ENCODE assay signal across 8 cellular contexts in the genomic region with DNA sequence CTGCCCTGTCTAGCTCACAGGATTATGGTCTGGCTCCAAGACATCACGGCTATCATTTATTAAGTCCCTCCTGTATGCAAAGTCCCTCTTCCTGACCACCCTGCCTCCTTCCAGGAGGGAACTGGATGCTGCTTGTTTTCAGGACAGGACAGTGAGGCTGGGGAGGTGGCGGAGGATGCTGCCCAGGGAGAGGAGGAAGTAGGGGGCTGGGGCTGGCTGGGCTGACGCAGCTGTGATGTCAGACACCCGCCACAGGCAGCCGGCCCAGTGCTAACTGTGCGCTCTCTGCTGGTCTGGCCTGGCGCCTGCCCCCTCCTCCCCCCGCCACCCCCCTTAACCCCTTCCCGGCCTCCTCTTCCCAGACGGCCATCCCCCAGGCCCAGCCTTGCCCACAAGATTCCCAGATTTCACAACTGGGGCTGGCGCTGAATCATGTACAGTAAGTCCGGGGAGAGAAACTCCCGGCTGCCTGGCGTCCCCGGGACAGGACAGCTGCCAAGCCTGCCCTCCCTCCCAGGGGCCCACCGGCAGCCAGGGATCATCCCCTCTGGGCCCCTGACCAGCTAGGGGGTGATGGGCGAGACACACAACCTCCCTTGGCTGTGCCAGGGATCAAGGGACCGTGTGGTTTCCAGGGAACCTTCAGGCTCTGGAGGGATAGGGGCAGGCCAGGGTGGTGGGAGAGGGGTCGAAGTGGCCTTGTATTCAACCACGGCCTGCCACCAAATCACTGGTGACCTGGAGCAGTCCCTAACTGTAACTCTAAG.
DNase-seq lines count a peak whose midpoint lies in the region; ATAC-seq and TF ChIP-seq lines count a peak whose summit lies in the region.

No MANE protein-coding gene starts in this region.

- DNase-seq in HT1080 (ENCODE audit: low read depth) (peak; percentile 94), WTC11 (ENCODE audit: low spot score) (peak; percentile 45), cardiac septum (ENCODE audit: low spot score) (peak; percentile 97), SIG-M5 treated with dmso at 0.1 percent for 504 hours (lab: John Stamatoyannopoulos, UW; ENCODE audit: unreplicated experiment) (no peak)
- no peak for DNase-seq in activated CD4-positive, alpha-beta T cell treated with anti-CD3 and anti-CD28 coated beads, Interleukin-2, amount 50 U/mL, for 1 hour

- no peak overlapping the region for H3K4me3 Mint-ChIP-seq in WTC11

- no peaks in the 10 kb centered on the region for H3K9me3 Mint-ChIP-seq in WTC11

- TF ChIP-seq CTCF in WTC11 (IDR thresholded peaks at IDR 0.05) (no peak), parathyroid adenoma (IDR thresholded peaks at IDR 0.05) (no peak)

- peak overlapping the region; percentile 35 for H2AFZ ChIP-seq in parathyroid adenoma

- no peaks in the 10 kb centered on the region for H3K27me3 ChIP-seq in parathyroid adenoma (ENCODE audit: control insufficient read depth, insufficient read depth, low read length)

- H3K36me3 Mint-ChIP-seq in WTC11: no peaks in the 10 kb centered on the region

- H3K79me2 ChIP-seq in parathyroid adenoma: no peaks in the 10 kb centered on the region

- H3K9ac ChIP-seq in parathyroid adenoma: no peak overlapping the region

- no peaks in the 10 kb centered on the region for H3K27me3 Mint-ChIP-seq in WTC11 (ENCODE audit: low read depth)

- no peaks in the 10 kb centered on the region for H3K36me3 ChIP-seq in parathyroid adenoma (ENCODE audit: control insufficient read depth, insufficient read depth, low read length)

- CTCF ChIA-PET in WTC11 (lab: Charles Lee): interaction anchor here (1.4 to 2.3 kb wide), 3 partner anchors 9 to 27 kb away, joined by 4 to 8 read pairs (median 7); no protein-coding TSS in a partner anchor

- no peaks in the 10 kb centered on the region for H3K4me1 ChIP-seq in parathyroid adenoma

- H3K4me3 ChIP-seq in parathyroid adenoma (ENCODE audit: low read depth, low read length): no peak overlapping the region

- peak overlapping the region; percentile 75 for H3K27ac ChIP-seq in parathyroid adenoma

- POLR2A ChIA-PET in WTC11 (lab: Charles Lee): interaction anchor here (0.5 kb wide), 1 partner anchor 443 kb away, joined by 3 read pairs; no protein-coding TSS in a partner anchor

- peak overlapping the region; percentile 45; the same call in 1 of the 2 replicates for H3K27ac Mint-ChIP-seq in WTC11

- ATAC-seq in WTC11: peak; percentile 81
- ATAC-seq in HG02763 (IDR thresholded peaks at IDR 0.05; ENCODE audit: unreplicated experiment): no peak
- ATAC-seq in GM19351 (IDR thresholded peaks at IDR 0.05; ENCODE audit: unreplicated experiment): no peak

- H3K4me1 Mint-ChIP-seq in WTC11: peaks cover 37% of the 10 kb centered on the region

- H3K9me3 ChIP-seq in parathyroid adenoma (ENCODE audit: control insufficient read depth, low read length): no peaks in the 10 kb centered on the region

- H3K4me2 ChIP-seq in parathyroid adenoma (ENCODE audit: low read length): no peak overlapping the region

- intact Hi-C loops in cardiac septum (cut with DNase I): loop anchor here (5.0 kb wide), 2 partner anchors 116 to 154 kb away; partner anchors contain the start of gene CEBPB

TF ChIP-seq in WTC11, 78 proteins besides CTCF, POLR2A, EP300 and RAD21:
- TF ChIP-seq GRHL2 (CRISPR knock-in tag; IDR thresholded peaks at IDR 0.05; ENCODE audit: insufficient replicate concordance, severe bottlenecking): no peak
- 0 out of 2 replicates have a peak, but pooled peaks have one; percentile 39 for TF ChIP-seq ZBTB21 (CRISPR knock-in tag; IDR thresholded peaks at IDR 0.05; ENCODE audit: borderline replicate concordance)
- peak; percentile 94 for TF ChIP-seq ZNF121 (CRISPR knock-in tag; IDR thresholded peaks at IDR 0.05)

Comparison
In these comparisons a context has a peak if more than half of its experiments do, and no peak if none do; other contexts are left out.
1. DNase-seq: peak in HT1080 (single experiment), WTC11 (single experiment) and cardiac septum (single experiment); none in activated CD4-positive, alpha-beta T cell treated with anti-CD3 and anti-CD28 coated beads, Interleukin-2, amount 50 U/mL, for 1 hour (single experiment) and SIG-M5 treated with dmso at 0.1 percent for 504 hours (single experiment).